ENCODE assay signal across 28 cellular contexts in the genomic region with DNA sequence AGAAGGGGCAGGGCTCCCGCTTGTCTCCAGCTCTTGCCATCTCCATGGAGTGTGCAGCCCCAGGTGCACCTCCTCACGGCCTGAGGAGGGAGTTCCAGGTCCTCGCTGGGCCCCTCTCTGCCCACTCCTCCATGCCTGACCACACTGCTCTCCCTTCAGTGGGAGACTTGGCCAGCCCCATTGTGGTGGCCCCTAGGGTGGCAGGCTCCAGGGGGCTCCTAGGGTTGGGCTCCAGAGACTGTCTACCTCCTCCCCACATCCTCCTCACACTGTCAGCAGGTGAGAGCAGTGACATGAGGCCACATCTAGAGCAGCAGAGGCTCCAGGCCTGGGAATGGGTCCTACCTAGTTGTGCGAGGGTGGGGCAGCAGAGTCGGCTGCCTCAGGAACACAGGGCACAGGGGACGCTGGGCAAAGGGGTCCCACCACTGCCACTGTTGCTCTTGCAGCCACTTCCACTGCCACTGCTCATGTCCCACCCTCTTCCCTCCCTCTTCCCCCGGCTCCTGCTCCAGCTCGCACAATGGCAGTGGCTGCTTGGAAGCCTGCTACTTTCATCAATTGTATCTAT.
"Had no signal": no experiment of that assay in that cellular context is flagged by ENCODE, and none has a peak within 500 bp of the region (broad histone marks: within the 10 kb centered on the region; RNA-seq: fewer than 3 reads in every experiment).

No MANE protein-coding gene starts in this region.

- H3K9me3 ChIP-seq: ovary, prostate gland, thoracic aorta, tibial artery, vagina had no signal

- DNase-seq: heart left ventricle; hypothalamus; immature natural killer cell; left ventricle myocardium inferior; mesendoderm; naive B cell; natural killer cell; nephron progenitor cell; ovary; retina; stimulated activated CD4-positive, alpha-beta T cell treated with anti-CD3 and anti-CD28 coated beads, Interleukin-1b, Interleukin-23, amount 100 ng/mL, for 48 hours; stimulated activated CD4-positive, alpha-beta T cell treated with anti-CD3 and anti-CD28 coated beads, Interleukin-2, amount 100 ng/mL, for 48 hours; stimulated activated CD4-positive, alpha-beta T cell treated with anti-CD3 and anti-CD28 coated beads, Interleukin-4, amount 100 ng/mL, for 4 hours; stimulated activated CD8-positive, alpha-beta memory T cell treated with anti-CD3 and anti-CD28 coated beads, Interleukin-4, amount 100 ng/mL, for 48 hours; stimulated activated naive CD4-positive, alpha-beta T cell; tibial artery; trophoblast cell had no signal

- H3K4me3 ChIP-seq: heart left ventricle, left ventricle myocardium inferior, lung, neural progenitor cell, ovary, prostate gland, skin epidermis, suprapubic skin, thoracic aorta, tibial artery, vagina had no signal

- H3K27me3 ChIP-seq: heart left ventricle, neural progenitor cell, ovary, suprapubic skin, tibial artery, vagina had no signal

- ATAC-seq: natural killer cell, right cardiac atrium, sciatic nerve had no signal

- H3K4me2 ChIP-seq: neural progenitor cell had no signal

- H3K36me3 ChIP-seq: heart left ventricle, left ventricle myocardium inferior, neural progenitor cell, ovary, prostate gland, suprapubic skin, thoracic aorta, tibial artery, vagina had no signal

- H3K4me1 Mint-ChIP-seq: immature natural killer cell, mesothelial cell of epicardium, natural killer cell, nephron progenitor cell, neural progenitor cell had no signal

- H3K9ac ChIP-seq: neural progenitor cell had no signal

- H3K9me3 Mint-ChIP-seq: stimulated activated naive CD8-positive, alpha-beta T cell treated with anti-CD3 and anti-CD28 coated beads, Interleukin-15, Interleukin-2, amounts not matched to agents 100 ng/mL and 50 ng/mL, for 24 hours had no signal

- H3K27ac Mint-ChIP-seq: immature natural killer cell; mesothelial cell of epicardium; natural killer cell; nephron progenitor cell; neural progenitor cell; stimulated activated naive CD8-positive, alpha-beta T cell treated with anti-CD3 and anti-CD28 coated beads, Interleukin-15, Interleukin-2, amounts not matched to agents 100 ng/mL and 50 ng/mL, for 24 hours had no signal

- H3K36me3 Mint-ChIP-seq: mesothelial cell of epicardium, natural killer cell, neural progenitor cell had no signal

- H3K4me1 ChIP-seq: heart left ventricle, left ventricle myocardium inferior, neural progenitor cell, prostate gland, suprapubic skin, tibial artery, vagina had no signal

- H3K27ac ChIP-seq: heart left ventricle, left ventricle myocardium inferior, neural progenitor cell, ovary, prostate gland, skin epidermis, suprapubic skin, thoracic aorta, tibial artery, vagina had no signal

- H3K4me3 Mint-ChIP-seq: immature natural killer cell; mesothelial cell of epicardium; naive B cell; natural killer cell; nephron progenitor cell; neural progenitor cell; stimulated activated naive CD8-positive, alpha-beta T cell treated with anti-CD3 and anti-CD28 coated beads, Interleukin-15, Interleukin-2, amounts not matched to agents 100 ng/mL and 50 ng/mL, for 24 hours had no signal

- H2AFZ ChIP-seq: neural progenitor cell had no signal
